Comparison of ENCODE assay signal across 2 cellular contexts in the genomic region with DNA sequence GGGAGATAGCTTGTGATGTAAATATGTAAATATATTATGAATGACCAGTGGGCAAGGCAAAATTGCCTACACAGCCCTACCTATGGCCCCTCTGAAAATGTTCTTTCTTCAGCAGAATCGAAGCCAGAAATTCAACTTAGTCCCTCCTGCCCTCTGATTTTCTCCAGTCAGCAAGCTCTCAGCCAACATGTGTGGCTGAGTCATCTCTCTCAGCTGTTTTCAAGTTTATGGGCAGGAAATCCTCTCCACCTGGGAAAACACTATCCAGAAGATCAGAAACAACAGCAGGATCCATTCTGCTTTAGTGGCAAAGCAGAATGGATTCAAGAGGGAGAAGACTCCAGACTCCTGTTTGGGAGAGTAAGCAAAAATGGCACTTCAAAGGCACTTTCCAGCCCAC.
TF ChIP-seq lines count a peak whose summit lies in the region.

No MANE protein-coding gene starts in this region.

TF ChIP-seq in liver, 16 proteins besides CTCF, POLR2A, EP300 and RAD21:
- TF ChIP-seq HNF4G (IDR thresholded peaks at IDR 0.05) (no peak), EGR1 (IDR thresholded peaks at IDR 0.05; ENCODE audit: low read depth in 2 of 2) (no peak), YY1 (IDR thresholded peaks at IDR 0.05) (no peak), RXRA (IDR thresholded peaks at IDR 0.05) (no peak), HNF4A (conservative IDR thresholded peaks at IDR 0.05) (no peak), SP1 (IDR thresholded peaks at IDR 0.05) (no peak), FOXA2 (IDR thresholded peaks at IDR 0.05) (no peak), TAF1 (conservative IDR thresholded peaks at IDR 0.05) (no peak), GABPA (IDR thresholded peaks at IDR 0.05 in 1 of 2, conservative IDR thresholded peaks at IDR 0.05 in 1 of 2) (no peak)
- TF ChIP-seq, protein P1, sequence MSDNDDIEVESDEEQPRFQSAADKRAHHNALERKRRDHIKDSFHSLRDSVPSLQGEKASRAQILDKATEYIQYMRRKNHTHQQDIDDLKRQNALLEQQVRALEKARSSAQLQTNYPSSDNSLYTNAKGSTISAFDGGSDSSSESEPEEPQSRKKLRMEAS (IDR thresholded peaks at IDR 0.05): no peak
- TF ChIP-seq, protein P2, sequence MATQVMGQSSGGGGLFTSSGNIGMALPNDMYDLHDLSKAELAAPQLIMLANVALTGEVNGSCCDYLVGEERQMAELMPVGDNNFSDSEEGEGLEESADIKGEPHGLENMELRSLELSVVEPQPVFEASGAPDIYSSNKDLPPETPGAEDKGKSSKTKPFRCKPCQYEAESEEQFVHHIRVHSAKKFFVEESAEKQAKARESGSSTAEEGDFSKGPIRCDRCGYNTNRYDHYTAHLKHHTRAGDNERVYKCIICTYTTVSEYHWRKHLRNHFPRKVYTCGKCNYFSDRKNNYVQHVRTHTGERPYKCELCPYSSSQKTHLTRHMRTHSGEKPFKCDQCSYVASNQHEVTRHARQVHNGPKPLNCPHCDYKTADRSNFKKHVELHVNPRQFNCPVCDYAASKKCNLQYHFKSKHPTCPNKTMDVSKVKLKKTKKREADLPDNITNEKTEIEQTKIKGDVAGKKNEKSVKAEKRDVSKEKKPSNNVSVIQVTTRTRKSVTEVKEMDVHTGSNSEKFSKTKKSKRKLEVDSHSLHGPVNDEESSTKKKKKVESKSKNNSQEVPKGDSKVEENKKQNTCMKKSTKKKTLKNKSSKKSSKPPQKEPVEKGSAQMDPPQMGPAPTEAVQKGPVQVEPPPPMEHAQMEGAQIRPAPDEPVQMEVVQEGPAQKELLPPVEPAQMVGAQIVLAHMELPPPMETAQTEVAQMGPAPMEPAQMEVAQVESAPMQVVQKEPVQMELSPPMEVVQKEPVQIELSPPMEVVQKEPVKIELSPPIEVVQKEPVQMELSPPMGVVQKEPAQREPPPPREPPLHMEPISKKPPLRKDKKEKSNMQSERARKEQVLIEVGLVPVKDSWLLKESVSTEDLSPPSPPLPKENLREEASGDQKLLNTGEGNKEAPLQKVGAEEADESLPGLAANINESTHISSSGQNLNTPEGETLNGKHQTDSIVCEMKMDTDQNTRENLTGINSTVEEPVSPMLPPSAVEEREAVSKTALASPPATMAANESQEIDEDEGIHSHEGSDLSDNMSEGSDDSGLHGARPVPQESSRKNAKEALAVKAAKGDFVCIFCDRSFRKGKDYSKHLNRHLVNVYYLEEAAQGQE (IDR thresholded peaks at IDR 0.05): no peak
- TF ChIP-seq, protein P3, sequence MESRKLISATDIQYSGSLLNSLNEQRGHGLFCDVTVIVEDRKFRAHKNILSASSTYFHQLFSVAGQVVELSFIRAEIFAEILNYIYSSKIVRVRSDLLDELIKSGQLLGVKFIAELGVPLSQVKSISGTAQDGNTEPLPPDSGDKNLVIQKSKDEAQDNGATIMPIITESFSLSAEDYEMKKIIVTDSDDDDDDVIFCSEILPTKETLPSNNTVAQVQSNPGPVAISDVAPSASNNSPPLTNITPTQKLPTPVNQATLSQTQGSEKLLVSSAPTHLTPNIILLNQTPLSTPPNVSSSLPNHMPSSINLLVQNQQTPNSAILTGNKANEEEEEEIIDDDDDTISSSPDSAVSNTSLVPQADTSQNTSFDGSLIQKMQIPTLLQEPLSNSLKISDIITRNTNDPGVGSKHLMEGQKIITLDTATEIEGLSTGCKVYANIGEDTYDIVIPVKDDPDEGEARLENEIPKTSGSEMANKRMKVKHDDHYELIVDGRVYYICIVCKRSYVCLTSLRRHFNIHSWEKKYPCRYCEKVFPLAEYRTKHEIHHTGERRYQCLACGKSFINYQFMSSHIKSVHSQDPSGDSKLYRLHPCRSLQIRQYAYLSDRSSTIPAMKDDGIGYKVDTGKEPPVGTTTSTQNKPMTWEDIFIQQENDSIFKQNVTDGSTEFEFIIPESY (IDR thresholded peaks at IDR 0.05): no peak

TF ChIP-seq in HepG2, 621 proteins besides CTCF, POLR2A, EP300 and RAD21:
- TF ChIP-seq RELA (CRISPR knock-in tag; IDR thresholded peaks at IDR 0.05) (no peak), ZNF550 (CRISPR knock-in tag; IDR thresholded peaks at IDR 0.05; ENCODE audit: borderline replicate concordance) (no peak), ZNF672 (CRISPR knock-in tag; IDR thresholded peaks at IDR 0.05) (no peak), SAFB2 (CRISPR knock-in tag; IDR thresholded peaks at IDR 0.05; ENCODE audit: borderline replicate concordance, low read depth) (no peak), ZNF354B (CRISPR knock-in tag; IDR thresholded peaks at IDR 0.05) (no peak), PCBP2 (optimal IDR thresholded peaks at IDR 0.05; ENCODE audit: low read depth, low read length, poor library complexity, severe bottlenecking) (no peak), FOXO1 (CRISPR knock-in tag; IDR thresholded peaks at IDR 0.05) (no peak), REL (CRISPR knock-in tag; conservative IDR thresholded peaks at IDR 0.05) (no peak), ZNF709 (CRISPR knock-in tag; IDR thresholded peaks at IDR 0.05) (no peak)
- TF ChIP-seq, protein P4, sequence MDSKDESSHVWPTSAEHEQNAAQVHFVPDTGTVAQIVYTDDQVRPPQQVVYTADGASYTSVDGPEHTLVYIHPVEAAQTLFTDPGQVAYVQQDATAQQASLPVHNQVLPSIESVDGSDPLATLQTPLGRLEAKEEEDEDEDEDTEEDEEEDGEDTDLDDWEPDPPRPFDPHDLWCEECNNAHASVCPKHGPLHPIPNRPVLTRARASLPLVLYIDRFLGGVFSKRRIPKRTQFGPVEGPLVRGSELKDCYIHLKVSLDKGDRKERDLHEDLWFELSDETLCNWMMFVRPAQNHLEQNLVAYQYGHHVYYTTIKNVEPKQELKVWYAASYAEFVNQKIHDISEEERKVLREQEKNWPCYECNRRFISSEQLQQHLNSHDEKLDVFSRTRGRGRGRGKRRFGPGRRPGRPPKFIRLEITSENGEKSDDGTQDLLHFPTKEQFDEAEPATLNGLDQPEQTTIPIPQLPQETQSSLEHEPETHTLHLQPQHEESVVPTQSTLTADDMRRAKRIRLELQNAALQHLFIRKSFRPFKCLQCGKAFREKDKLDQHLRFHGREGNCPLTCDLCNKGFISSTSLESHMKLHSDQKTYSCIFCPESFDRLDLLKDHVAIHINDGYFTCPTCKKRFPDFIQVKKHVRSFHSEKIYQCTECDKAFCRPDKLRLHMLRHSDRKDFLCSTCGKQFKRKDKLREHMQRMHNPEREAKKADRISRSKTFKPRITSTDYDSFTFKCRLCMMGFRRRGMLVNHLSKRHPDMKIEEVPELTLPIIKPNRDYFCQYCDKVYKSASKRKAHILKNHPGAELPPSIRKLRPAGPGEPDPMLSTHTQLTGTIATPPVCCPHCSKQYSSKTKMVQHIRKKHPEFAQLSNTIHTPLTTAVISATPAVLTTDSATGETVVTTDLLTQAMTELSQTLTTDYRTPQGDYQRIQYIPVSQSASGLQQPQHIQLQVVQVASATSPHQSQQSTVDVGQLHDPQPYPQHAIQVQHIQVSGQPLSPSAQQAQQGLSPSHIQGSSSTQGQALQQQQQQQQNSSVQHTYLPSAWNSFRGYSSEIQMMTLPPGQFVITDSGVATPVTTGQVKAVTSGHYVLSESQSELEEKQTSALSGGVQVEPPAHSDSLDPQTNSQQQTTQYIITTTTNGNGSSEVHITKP (CRISPR knock-in tag; IDR thresholded peaks at IDR 0.05; ENCODE audit: low read depth): no peak
